In the genomic region with DNA sequence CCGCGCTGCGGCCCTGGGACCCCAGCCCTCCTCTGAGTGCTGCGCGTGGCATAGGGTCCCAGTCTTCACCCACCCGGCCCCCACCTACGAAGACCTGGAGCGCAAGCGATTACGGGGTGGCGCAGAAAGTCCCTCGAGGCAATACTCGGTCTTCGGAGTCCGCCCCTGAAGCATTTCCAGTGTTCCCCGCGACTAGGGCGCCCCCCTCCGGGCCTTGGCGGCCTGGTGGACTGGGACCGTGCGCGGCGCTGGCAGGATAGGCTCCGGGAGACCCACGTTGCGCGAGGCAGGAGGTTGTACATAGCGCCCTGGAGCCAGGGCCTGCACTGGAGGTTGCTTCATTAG, we compare ENCODE assay signal across 9 cellular contexts. TPM values are rescaled to one million over a fixed set of nuclear protein-coding genes. Genes with fewer than 3 reads are reported as not detected.
A peak's percentile ranks its signal among the peaks of the same experiment; 100 is the strongest.
DNase-seq lines count a peak whose midpoint lies in the region; ATAC-seq, FAIRE-seq and TF ChIP-seq lines count a peak whose summit lies in the region.
"Had no signal": no experiment of that assay in that cellular context is flagged by ENCODE, and none has a peak within 500 bp of the region (broad histone marks: within the 10 kb centered on the region; RNA-seq: fewer than 3 reads in every experiment).

No MANE protein-coding gene starts in this region.

- H3K4me1 ChIP-seq in BLaER1 (peaks cover 27% of the 10 kb centered on the region), right lobe of liver (peaks cover 0 to 23% (median 9%) of the 10 kb centered on the region in 4 donors)

- ATAC-seq in HG03439 (IDR thresholded peaks at IDR 0.05; ENCODE audit: unreplicated experiment) (peak; percentile 60), right lobe of liver (peak; percentile 81 to 91 (median 86))

- no peak for TF ChIP-seq POLR2A in right lobe of liver (IDR thresholded peaks at IDR 0.05)

- H3K9me3 ChIP-seq in BLaER1: 0 out of 2 replicates have a peak, but pooled peaks cover 5% of the 10 kb centered on the region
- no peaks in the 10 kb centered on the region for H3K9me3 ChIP-seq in right lobe of liver

- peak overlapping the region; percentile 79 for H3K4me3 ChIP-seq in BLaER1
- H3K4me3 ChIP-seq in right lobe of liver: peak overlapping the region; percentile 90 to 96 (median 95)

- H3K4me2 ChIP-seq in BLaER1: peak overlapping the region; percentile 95

- peak overlapping the region; percentile 88 for H3K9ac ChIP-seq in BLaER1

- intact Hi-C loops in right lobe of liver (cut with DNase I): loop anchor here (10.0 kb wide), 1 partner anchor 148 kb away; no protein-coding TSS in a partner anchor

- H3K27me3 ChIP-seq in BLaER1 (no peaks in the 10 kb centered on the region), right lobe of liver (no peaks in the 10 kb centered on the region)

- 0% methylated on average over 7 of the region's 29 CpGs for WGBS in right lobe of liver (ENCODE audit: insufficient coverage, low coverage, low lambda C conversion rate, missing lambda C conversion rate)

- peak; percentile 73 to 85 (median 80) for TF ChIP-seq CTCF in right lobe of liver (IDR thresholded peaks at IDR 0.05)

- H3K27ac ChIP-seq in BLaER1: peak overlapping the region; percentile 89
- H3K27ac ChIP-seq in right lobe of liver: peak overlapping the region; percentile 93 to 95 (median 93)

- H3K36me3 ChIP-seq in BLaER1 (0 out of 2 replicates have a peak, but pooled peaks cover 8% of the 10 kb centered on the region), right lobe of liver (no peaks in the 10 kb centered on the region)

- DNase-seq in GM19239 (ENCODE audit: insufficient read length, low spot score): peak; percentile 39
- peak; percentile 77 to 94 for DNase-seq in NCI-H526 (lab: John Stamatoyannopoulos, UW)
- peak; percentile 96 for DNase-seq in activated CD4-positive, alpha-beta T cell treated with anti-CD3 and anti-CD28 coated beads, Interleukin-2, amount 50 U/mL, for 1 hour
- peak; percentile 87 for DNase-seq in dedifferentiated amniotic fluid mesenchymal stem cell (ENCODE audit: extremely low spot score)
- DNase-seq in right lobe of liver: peak; percentile 94 to 95 (median 94)
- DNase-seq in stimulated activated CD4-positive, alpha-beta T cell treated with anti-CD3 and anti-CD28 coated beads, Interleukin-4, amount 100 ng/mL, for 48 hours (ENCODE audit: low read depth in 2 of 2): peak; percentile 90 to 93

- FAIRE-seq in GM19239 (lab: Jason Lieb, UNC): peak; percentile 94
- FAIRE-seq: endometrium had no signal

- H4K20me1 ChIP-seq in BLaER1: no peaks in the 10 kb centered on the region

RNA-seq across cellular contexts. Expression of a gene that starts 0.6 kb away (rescaled TPM):
- 10 to 100 TPM in 1 of 6 experiments, 1 to 10 TPM in 5; 5.0 to 10.4 (median 6.9) TPM for total RNA-seq in right lobe of liver

RNA-seq across cellular contexts. Expression of a gene that starts 29.5 kb away (rescaled TPM):
- 1 to 10 TPM; 4.8 to 8.7 (median 5.2) TPM for total RNA-seq in right lobe of liver

Comparison
In these comparisons a context has a peak if more than half of its experiments do, and no peak if none do; other contexts are left out.
1. Peak in every context shown above with its lines: DNase-seq, ATAC-seq, H3K4me3 ChIP-seq and H3K27ac ChIP-seq.
2. DNase-seq: peak in every context shown above with its lines; median percentile 96 in activated CD4-positive, alpha-beta T cell treated with anti-CD3 and anti-CD28 coated beads, Interleukin-2, amount 50 U/mL, for 1 hour; 94 in right lobe of liver; 92 in stimulated activated CD4-positive, alpha-beta T cell treated with anti-CD3 and anti-CD28 coated beads, Interleukin-4, amount 100 ng/mL, for 48 hours; 87 in dedifferentiated amniotic fluid mesenchymal stem cell; 86 in NCI-H526; 39 in GM19239.